ENCODE assay signal across 13 cellular contexts in genomic region chr10:71970869-71971268, GRCh38. TPM values are rescaled to one million over a fixed set of nuclear protein-coding genes. Genes with fewer than 3 reads are reported as not detected.
A peak's percentile ranks its signal among the peaks of the same experiment; 100 is the strongest.
DNase-seq lines count a peak whose midpoint lies in the region; ATAC-seq and TF ChIP-seq lines count a peak whose summit lies in the region.
"Had no signal": no experiment of that assay in that cellular context is flagged by ENCODE, and none has a peak within 500 bp of the region (broad histone marks: within the 10 kb centered on the region; RNA-seq: fewer than 3 reads in every experiment).

No MANE protein-coding gene starts in this region.

- no peak overlapping the region for H3K56ac ChIP-seq in H9 (ENCODE audit: insufficient read length, low read depth, low read length)

- H3K18ac ChIP-seq in H9 (ENCODE audit: insufficient read length, low read depth, low read length), result no peak overlapping the region

- H3F3A ChIP-seq in PC-3 (ENCODE audit: low read length, unreplicated experiment), result no peaks in the 10 kb centered on the region

- peaks cover 4% of the 10 kb centered on the region; the same call in 1 of the 2 replicates for H4K20me1 ChIP-seq in PC-3 (ENCODE audit: low read length)
- no peaks in the 10 kb centered on the region for H4K20me1 ChIP-seq in H9 (ENCODE audit: control insufficient read depth, insufficient read depth, insufficient read length)

- no peak overlapping the region for H2BK12ac ChIP-seq in H9 (ENCODE audit: insufficient read length, low read depth, low read length)

- DNase-seq in PC-3, result peak; percentile 72
- no peak for DNase-seq in breast epithelium (ENCODE audit: low spot score in 2 of 2)
- DNase-seq in NCI-H2196 (lab: John Stamatoyannopoulos, UW; ENCODE audit: unreplicated experiment), result no peak
- DNase-seq in H9, result no peak
- DNase-seq: activated CD8-positive, alpha-beta T cell treated with anti-CD3 and anti-CD28 coated beads, Interleukin-2, amount 10 ng/mL, durations not matched to agents 7 days and 5 days; activated gamma-delta T cell treated with Interleukin-2 at 50 U/mL for 16 hours; cortex of kidney; NCI-H1092; NCI-H510A; stimulated activated naive CD4-positive, alpha-beta T cell treated with Interleukin-2 at 50 U/mL for 16 hours had no signal

- no peaks in the 10 kb centered on the region for H3K36me3 Mint-ChIP-seq in H9 (ENCODE audit: insufficient read depth in 1 of 3, low read depth in 3 of 3)

- no peak overlapping the region for H3K4me3 Mint-ChIP-seq in H9
- H3K4me3 Mint-ChIP-seq: activated CD8-positive, alpha-beta T cell treated with anti-CD3 and anti-CD28 coated beads, Interleukin-2, amount 10 ng/mL, durations not matched to agents 7 days and 5 days had no signal

- peaks cover 3% of the 10 kb centered on the region for H3K23me2 ChIP-seq in H9 (ENCODE audit: insufficient read length, low read depth, low read length, poor library complexity, severe bottlenecking)

- intact Hi-C loops in PC-3 (cut with micrococcal nuclease), result loop anchor here (1.0 to 5.0 kb wide), 2 partner anchors 56 to 75 kb away; no protein-coding TSS in a partner anchor
- intact Hi-C loops in breast epithelium (cut with DNase I; ENCODE audit: low total_unique reads), result no loop called here

- BruUV-seq in PC-3 (replicated peaks; lab: Mats Ljungman, UMichigan), result TSS peak; percentile 22

- no peak overlapping the region for H2BK5ac ChIP-seq in H9 (ENCODE audit: insufficient read length, low read length)

- no peaks in the 10 kb centered on the region for H3K27me3 ChIP-seq in PC-3 (ENCODE audit: low read length)
- no peaks in the 10 kb centered on the region for H3K27me3 ChIP-seq in breast epithelium
- H3K27me3 ChIP-seq in muscle layer of colon (ENCODE audit: control insufficient read depth in 1 of 2, insufficient read depth in 2 of 2, low read length in 2 of 2), result no peaks in the 10 kb centered on the region
- H3K27me3 ChIP-seq in H9 (ENCODE audit: insufficient read depth, low read length), result no peaks in the 10 kb centered on the region; the same call in 1 of the 2 replicates

- TF ChIP-seq CTCF in PC-3 (conservative IDR thresholded peaks at IDR 0.05; ENCODE audit: low read depth, low read length), result no peak
- no peak for TF ChIP-seq CTCF in breast epithelium (IDR thresholded peaks at IDR 0.05)
- TF ChIP-seq CTCF in H9 (conservative IDR thresholded peaks at IDR 0.05), result no peak

- H3K4me1 ChIP-seq in PC-3 (ENCODE audit: insufficient read depth, low read length) (peaks cover 99% of the 10 kb centered on the region), breast epithelium (peaks cover 8 to 38% of the 10 kb centered on the region in 2 donors), muscle layer of colon (ENCODE audit: insufficient read depth, low read length) (peaks cover 89% of the 10 kb centered on the region), H9 (ENCODE audit: insufficient read depth, low read length) (peaks cover 3% of the 10 kb centered on the region)

- no peak overlapping the region for H2BK20ac ChIP-seq in H9 (ENCODE audit: low read depth, low read length, poor library complexity, severe bottlenecking)

- POLR2A ChIA-PET in PC-3 (lab: Charles Lee; ENCODE audit: unreplicated experiment), result no interaction called here

- H3K9me3 Mint-ChIP-seq in H9, result no peaks in the 10 kb centered on the region

- H3K79me2 ChIP-seq in PC-3 (ENCODE audit: low read length) (peaks cover 87% of the 10 kb centered on the region), H9 (ENCODE audit: insufficient read depth, low read length) (no peaks in the 10 kb centered on the region; the same call in 1 of the 2 replicates)

- H3K4ac ChIP-seq in H9 (ENCODE audit: low read depth, low read length), result no peak overlapping the region

- H2AFZ ChIP-seq in PC-3 (ENCODE audit: low read length), result no peak overlapping the region
- no peak overlapping the region for H2AFZ ChIP-seq in H9 (ENCODE audit: low read length)

- peak overlapping the region; percentile 39; the same call in 1 of the 2 replicates for H3K4me3 ChIP-seq in PC-3 (ENCODE audit: low read length)
- peak overlapping the region in 2 of 3 donors; percentile 52 to 61 for H3K4me3 ChIP-seq in breast epithelium
- H3K4me3 ChIP-seq in muscle layer of colon (ENCODE audit: low read depth in 1 of 2, low read length in 2 of 2), result no peak overlapping the region

- H3T11ph ChIP-seq in H9 (ENCODE audit: low read length), result no peak overlapping the region

- H3K79me1 ChIP-seq in H9 (ENCODE audit: insufficient read depth, low read depth, low read length, poor library complexity, severe bottlenecking), result no peaks in the 10 kb centered on the region

- no peak overlapping the region for H3K14ac ChIP-seq in H9 (ENCODE audit: insufficient read depth, low read length)

- H2AK5ac ChIP-seq in H9 (ENCODE audit: insufficient read length, low read length), result no peak overlapping the region

- no peaks in the 10 kb centered on the region for H3K9me2 ChIP-seq in PC-3 (replicated peaks; ENCODE audit: low read length)

- no peak overlapping the region for H3K23ac ChIP-seq in H9 (ENCODE audit: insufficient read length, low read depth, low read length)

- no peak overlapping the region for H2BK15ac ChIP-seq in H9 (ENCODE audit: low read depth, low read length)

- no peak overlapping the region for H4K8ac ChIP-seq in H9 (replicated peaks; ENCODE audit: insufficient read length, low read depth, low read length)

- H2BK120ac ChIP-seq in H9 (ENCODE audit: low read depth, low read length, poor library complexity, severe bottlenecking), result no peak overlapping the region

- peaks cover 5% of the 10 kb centered on the region for H3K27me3 Mint-ChIP-seq in H9 (ENCODE audit: low read depth)

- CTCF ChIA-PET in PC-3 (lab: Charles Lee), result interaction anchor here (0.5 to 1.4 kb wide), 4 partner anchors 75 to 562 kb away, joined by 3 to 6 read pairs (median 3); no protein-coding TSS in a partner anchor

- peak; percentile 42 for ATAC-seq in PC-3
- ATAC-seq in HG02884 (IDR thresholded peaks at IDR 0.05; ENCODE audit: unreplicated experiment), result no peak
- ATAC-seq: activated CD8-positive, alpha-beta T cell treated with anti-CD3 and anti-CD28 coated beads, Interleukin-2, amount 10 ng/mL, durations not matched to agents 7 days and 5 days had no signal

- H3K4me1 Mint-ChIP-seq in H9, result peaks cover 22 to 23% of the 10 kb centered on the region in 2 experiments

- no peaks in the 10 kb centered on the region for H3K36me3 ChIP-seq in PC-3 (ENCODE audit: low read depth, low read length)
- no peaks in the 10 kb centered on the region for H3K36me3 ChIP-seq in breast epithelium
- H3K36me3 ChIP-seq in muscle layer of colon (ENCODE audit: insufficient read depth, low read length), result peaks cover 4% of the 10 kb centered on the region

- peak overlapping the region; percentile 81 for H3K27ac ChIP-seq in PC-3 (ENCODE audit: low read length)
- H3K27ac ChIP-seq in breast epithelium, result peak overlapping the region; percentile 85 to 92
- H3K27ac ChIP-seq in muscle layer of colon (ENCODE audit: low read depth, low read length), result peak overlapping the region; percentile 35
- peak overlapping the region; percentile 98 for H3K27ac ChIP-seq in temporal lobe (ENCODE audit: low read depth, low read length)
- no peak overlapping the region for H3K27ac ChIP-seq in H9 (ENCODE audit: insufficient read length, low read depth, low read length)

- no peak for TF ChIP-seq POLR2A in breast epithelium (IDR thresholded peaks at IDR 0.05)

- no peak overlapping the region for H3K27ac Mint-ChIP-seq in H9
- H3K27ac Mint-ChIP-seq: activated CD8-positive, alpha-beta T cell treated with anti-CD3 and anti-CD28 coated beads, Interleukin-2, amount 10 ng/mL, durations not matched to agents 7 days and 5 days had no signal

- H3K9me3 ChIP-seq in PC-3 (ENCODE audit: low read length) (no peaks in the 10 kb centered on the region), breast epithelium (no peaks in the 10 kb centered on the region), muscle layer of colon (ENCODE audit: low read length) (no peaks in the 10 kb centered on the region), H9 (ENCODE audit: control insufficient read depth, low read depth, low read length) (no peaks in the 10 kb centered on the region)

- H4K5ac ChIP-seq in H9 (ENCODE audit: insufficient read length, low read depth, low read length), result no peak overlapping the region

- peak overlapping the region; percentile 98 for H3K4me2 ChIP-seq in PC-3 (ENCODE audit: low read length)
- H3K4me2 ChIP-seq in H9 (ENCODE audit: insufficient read depth, insufficient read length, low read length), result no peak overlapping the region

- no peak overlapping the region for H3K9ac ChIP-seq in PC-3 (ENCODE audit: low read length)
- H3K9ac ChIP-seq in muscle layer of colon (ENCODE audit: low read length), result no peak overlapping the region
- no peak overlapping the region for H3K9ac ChIP-seq in H9 (ENCODE audit: extremely low read depth, insufficient read length, low read length)

- no peak overlapping the region for H4K91ac ChIP-seq in H9 (ENCODE audit: insufficient read length, low read depth, low read length)

- no CpG with 5 or more reads among the region's 4 CpGs for WGBS in H9 (ENCODE audit: extremely low coverage, insufficient read length, low lambda C conversion rate)

RNA-seq across cellular contexts. Expression of gene CHST3, which starts 6.7 kb away (rescaled TPM):
- total RNA-seq in PC-3 (2014; rRNA removed) (12.7 and 17.0 TPM in 2 replicates), breast epithelium (10 to 100 TPM; 20.2 to 34.5 (median 25.6) TPM), temporal lobe (5.4 TPM), H9 (2021) (6.0 and 6.1 TPM in 2 replicates)
- total RNA-seq: activated CD8-positive, alpha-beta T cell treated with anti-CD3 and anti-CD28 coated beads, Interleukin-2, amount 10 ng/mL, durations not matched to agents 7 days and 5 days had no signal

Comparison
In these comparisons a context has a peak if more than half of its experiments do, and no peak if none do; other contexts are left out.
1. H3K4me3 ChIP-seq: peak in PC-3 (single experiment) and breast epithelium (2 of 3); none in muscle layer of colon (0 of 2).